In genomic region chr1:171500304-171500703, GRCh38 we compare ENCODE assay signal across 19 cellular contexts.
"Had no signal": no experiment of that assay in that cellular context is flagged by ENCODE, and none has a peak within 500 bp of the region (broad histone marks: within the 10 kb centered on the region; RNA-seq: fewer than 3 reads in every experiment).

No MANE protein-coding gene starts in this region.

- DNase-seq: activated CD4-positive, alpha-beta T cell treated with anti-CD3 and anti-CD28 coated beads, Interleukin-2, amount 50 U/mL, for 48 hours; activated gamma-delta T cell treated with Interleukin-2 at 50 U/mL for 16 hours; amygdala; caudate nucleus; colonic mucosa; foreskin keratinocyte; hypothalamus; mammary epithelial cell; midbrain; stimulated activated CD4-positive, alpha-beta T cell treated with anti-CD3 and anti-CD28 coated beads, Interleukin-12 subunit alpha, Interleukin-12 subunit beta, amount 100 ng/mL, for 4 hours; stimulated activated CD4-positive, alpha-beta T cell treated with anti-CD3 and anti-CD28 coated beads, Interleukin-1b, Interleukin-23, amount 100 ng/mL, for 48 hours; stimulated activated CD8-positive, alpha-beta memory T cell treated with anti-CD3 and anti-CD28 coated beads, Interleukin-4, amount 100 ng/mL, for 48 hours; stimulated activated naive CD4-positive, alpha-beta T cell treated with Interleukin-2 at 50 U/mL for 16 hours had no signal

- H3K27me3 ChIP-seq: colonic mucosa, foreskin keratinocyte, tibial nerve, vagina had no signal

- H3K27me3 Mint-ChIP-seq: progenitor cell of endocrine pancreas had no signal

- H3K36me3 ChIP-seq: colonic mucosa, tibial nerve, vagina had no signal

- H3K9me3 Mint-ChIP-seq: activated naive CD4-positive, alpha-beta T cell treated with anti-CD3 and anti-CD28 coated beads, Interleukin-2, amount 50 U/mL, for 72 hours; neural crest cell; T-helper 1 cell treated with Interleukin-12 subunit alpha and Interleukin-12 subunit beta and Interleukin-4 antibody, amounts not matched to agents 30 μg/mL and 1 μg/mL, for 36 hours had no signal

- H3K4me3 Mint-ChIP-seq: neural crest cell; T-helper 1 cell treated with Interleukin-12 subunit alpha and Interleukin-12 subunit beta and Interleukin-4 antibody, amounts not matched to agents 30 μg/mL and 1 μg/mL, for 36 hours had no signal

- ATAC-seq: foreskin keratinocyte had no signal

- H3K27ac Mint-ChIP-seq: progenitor cell of endocrine pancreas had no signal

- H3K4me3 ChIP-seq: colonic mucosa, tibial nerve, vagina had no signal

- H3K9me3 ChIP-seq: colonic mucosa, tibial nerve, vagina had no signal

- H3K27ac ChIP-seq: colonic mucosa, foreskin keratinocyte, tibial nerve, vagina had no signal
